In genomic region chr12:122072031-122072970, GRCh38 we compare ENCODE assay signal across 7 cellular contexts. TPM values are rescaled to one million over a fixed set of nuclear protein-coding genes. Genes with fewer than 3 reads are reported as not detected.
DNase-seq lines count a peak whose midpoint lies in the region; ATAC-seq and TF ChIP-seq lines count a peak whose summit lies in the region.

No MANE protein-coding gene starts in this region.

- peaks cover 36% of the 10 kb centered on the region for H3K4me1 ChIP-seq in body of pancreas
- no peaks in the 10 kb centered on the region for H3K4me1 ChIP-seq in urinary bladder (ENCODE audit: insufficient read depth)

- TF ChIP-seq CTCF in LNCaP clone FGC (IDR thresholded peaks at IDR 0.05; ENCODE audit: control insufficient read depth, extremely low read depth, insufficient read depth) = no peak
- TF ChIP-seq CTCF in body of pancreas (IDR thresholded peaks at IDR 0.05) = no peak

- DNase-seq in LNCaP clone FGC (ENCODE audit: low read depth) (peak; percentile 98), body of pancreas (peak; percentile 44 to 64 (median 56)), left kidney (ENCODE audit: low read depth, low spot score) (peak; percentile 74), GM19238 (ENCODE audit: insufficient read length, low spot score) (no peak), NCI-H526 treated with DMSO at 0.1 percent for 48 hours (lab: John Stamatoyannopoulos, UW) (no peak)
- DNase-seq in stimulated activated CD4-positive, alpha-beta T cell treated with anti-CD3 and anti-CD28 coated beads, Interleukin-1b, Interleukin-23, amount 100 ng/mL, for 48 hours = no peak

- H3K9me3 ChIP-seq in body of pancreas = no peaks in the 10 kb centered on the region

- no peak for TF ChIP-seq POLR2A in body of pancreas (IDR thresholded peaks at IDR 0.05)

- H3K36me3 ChIP-seq in body of pancreas (replicated peaks in 1 of 2; ENCODE audit: insufficient read depth in 1 of 2, low read depth in 2 of 2) (no peaks in the 10 kb centered on the region), urinary bladder (ENCODE audit: insufficient read depth) (no peaks in the 10 kb centered on the region)

- intact Hi-C loops in body of pancreas (cut with DNase I) = no loop called here

- H3K27me3 ChIP-seq in body of pancreas = no peaks in the 10 kb centered on the region

- H3K27ac ChIP-seq in body of pancreas (peak overlapping the region in 3 of 4 donors; percentile 36 to 71 (median 38)), urinary bladder (ENCODE audit: low read depth) (peak overlapping the region; percentile 48)

- peak; percentile 69 for ATAC-seq in body of pancreas

- H3K4me3 ChIP-seq in LNCaP clone FGC (ENCODE audit: low read depth, low read length) = no peak overlapping the region
- no peak overlapping the region for H3K4me3 ChIP-seq in body of pancreas
- no peak overlapping the region for H3K4me3 ChIP-seq in urinary bladder (ENCODE audit: low read depth, low read length)

- 51 to 56% methylated on average over 11 of the region's 11 CpGs for WGBS in body of pancreas, 2 donors
- WGBS in urinary bladder = 41% methylated on average over 11 of the region's 11 CpGs

RNA-seq across cellular contexts. Expression of gene MLXIP, which starts 6.3 kb away (rescaled TPM):
- total RNA-seq in body of pancreas (10 to 100 TPM; 43.6 to 84.0 TPM), urinary bladder (37.8 TPM)
- polyA plus RNA-seq in urinary bladder = 67.9 TPM

RNA-seq across cellular contexts. Expression of gene BCL7A, which starts 50.6 kb away (rescaled TPM):
- total RNA-seq in body of pancreas = 10 to 100 TPM; 19.1 to 25.2 TPM
- 7.8 TPM for total RNA-seq in urinary bladder
- polyA plus RNA-seq in urinary bladder = 9.1 TPM

Comparison
In these comparisons a context has a peak if more than half of its experiments do, and no peak if none do; other contexts are left out.
1. DNase-seq: peak in LNCaP clone FGC (single experiment), body of pancreas (4 of 4) and left kidney (single experiment); none in stimulated activated CD4-positive, alpha-beta T cell treated with anti-CD3 and anti-CD28 coated beads, Interleukin-1b, Interleukin-23, amount 100 ng/mL, for 48 hours (single experiment), GM19238 (single experiment) and NCI-H526 treated with DMSO at 0.1 percent for 48 hours (single experiment).